1 cellular context compared by ENCODE assay signal in the genomic region with DNA sequence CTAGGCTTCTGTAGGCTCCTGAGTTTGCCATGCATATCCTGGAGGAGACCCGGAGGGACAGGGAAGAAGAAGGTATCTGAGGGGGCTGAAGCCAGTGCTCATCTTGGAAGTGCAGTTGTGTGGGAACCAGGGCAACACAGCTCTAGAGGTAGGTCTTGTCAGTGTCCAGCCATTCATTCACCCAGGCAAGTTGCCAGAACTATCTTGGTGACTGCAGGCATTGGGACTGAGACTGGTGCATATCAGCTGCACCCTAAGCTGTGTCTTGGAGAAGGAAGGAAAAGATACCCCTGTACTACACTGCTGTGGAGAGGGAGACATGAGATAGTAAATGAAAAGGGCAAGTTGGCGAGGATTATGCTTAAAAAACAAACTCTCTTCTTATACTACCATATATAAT.
TF ChIP-seq lines count a peak whose summit lies in the region.

No MANE protein-coding gene starts in this region.

TF ChIP-seq in K562, 482 proteins besides CTCF, POLR2A, EP300 and RAD21 (continued from another document):
- TF ChIP-seq, protein P1, sequence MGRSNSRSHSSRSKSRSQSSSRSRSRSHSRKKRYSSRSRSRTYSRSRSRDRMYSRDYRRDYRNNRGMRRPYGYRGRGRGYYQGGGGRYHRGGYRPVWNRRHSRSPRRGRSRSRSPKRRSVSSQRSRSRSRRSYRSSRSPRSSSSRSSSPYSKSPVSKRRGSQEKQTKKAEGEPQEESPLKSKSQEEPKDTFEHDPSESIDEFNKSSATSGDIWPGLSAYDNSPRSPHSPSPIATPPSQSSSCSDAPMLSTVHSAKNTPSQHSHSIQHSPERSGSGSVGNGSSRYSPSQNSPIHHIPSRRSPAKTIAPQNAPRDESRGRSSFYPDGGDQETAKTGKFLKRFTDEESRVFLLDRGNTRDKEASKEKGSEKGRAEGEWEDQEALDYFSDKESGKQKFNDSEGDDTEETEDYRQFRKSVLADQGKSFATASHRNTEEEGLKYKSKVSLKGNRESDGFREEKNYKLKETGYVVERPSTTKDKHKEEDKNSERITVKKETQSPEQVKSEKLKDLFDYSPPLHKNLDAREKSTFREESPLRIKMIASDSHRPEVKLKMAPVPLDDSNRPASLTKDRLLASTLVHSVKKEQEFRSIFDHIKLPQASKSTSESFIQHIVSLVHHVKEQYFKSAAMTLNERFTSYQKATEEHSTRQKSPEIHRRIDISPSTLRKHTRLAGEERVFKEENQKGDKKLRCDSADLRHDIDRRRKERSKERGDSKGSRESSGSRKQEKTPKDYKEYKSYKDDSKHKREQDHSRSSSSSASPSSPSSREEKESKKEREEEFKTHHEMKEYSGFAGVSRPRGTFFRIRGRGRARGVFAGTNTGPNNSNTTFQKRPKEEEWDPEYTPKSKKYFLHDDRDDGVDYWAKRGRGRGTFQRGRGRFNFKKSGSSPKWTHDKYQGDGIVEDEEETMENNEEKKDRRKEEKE (IDR thresholded peaks at IDR 0.05; ENCODE audit: borderline replicate concordance in 1 of 2, control insufficient read depth in 1 of 2, low read depth in 2 of 2, low read length in 1 of 2): no peak
- TF ChIP-seq SMAD4 (CRISPR knock-in tag; conservative IDR thresholded peaks at IDR 0.05) (no peak), TEAD4 (IDR thresholded peaks at IDR 0.05; ENCODE audit: low read length) (peak; percentile 58; the same call in 1 of the 2 replicates), TEAD4 (CRISPR knock-in tag; IDR thresholded peaks at IDR 0.05; ENCODE audit: borderline replicate concordance) (no peak), SNIP1 (IDR thresholded peaks at IDR 0.05; ENCODE audit: low read depth) (no peak), ATF3 (IDR thresholded peaks at IDR 0.05) (no peak), ATF3 (CRISPR knock-in tag; conservative IDR thresholded peaks at IDR 0.05) (no peak), MED1 (CRISPR knock-in tag; IDR thresholded peaks at IDR 0.05; ENCODE audit: borderline replicate concordance) (no peak), HDAC2 (IDR thresholded peaks at IDR 0.05) (no peak), ZC3H11A (IDR thresholded peaks at IDR 0.05; ENCODE audit: low read depth, low read length) (no peak), AFF4 (CRISPR knock-in tag; IDR thresholded peaks at IDR 0.05) (no peak), MAFK (IDR thresholded peaks at IDR 0.05; ENCODE audit: low read length) (no peak), TSC22D4 (tag; IDR thresholded peaks at IDR 0.05) (no peak), TBP (optimal IDR thresholded peaks at IDR 0.05; ENCODE audit: low read depth, low read length) (no peak), FOS (IDR thresholded peaks at IDR 0.05; ENCODE audit: extremely low read depth, insufficient read length) (no peak), ZKSCAN1 (IDR thresholded peaks at IDR 0.05; ENCODE audit: low read depth, low read length) (no peak), NR0B1 (IDR thresholded peaks at IDR 0.05; ENCODE audit: partially characterized antibody) (no peak), MLX (CRISPR knock-in tag; conservative IDR thresholded peaks at IDR 0.05) (no peak), HMG20B (CRISPR knock-in tag; IDR thresholded peaks at IDR 0.05) (no peak), CBFA2T3 (IDR thresholded peaks at IDR 0.05) (peak; percentile 86)
- TF ChIP-seq, protein P2, sequence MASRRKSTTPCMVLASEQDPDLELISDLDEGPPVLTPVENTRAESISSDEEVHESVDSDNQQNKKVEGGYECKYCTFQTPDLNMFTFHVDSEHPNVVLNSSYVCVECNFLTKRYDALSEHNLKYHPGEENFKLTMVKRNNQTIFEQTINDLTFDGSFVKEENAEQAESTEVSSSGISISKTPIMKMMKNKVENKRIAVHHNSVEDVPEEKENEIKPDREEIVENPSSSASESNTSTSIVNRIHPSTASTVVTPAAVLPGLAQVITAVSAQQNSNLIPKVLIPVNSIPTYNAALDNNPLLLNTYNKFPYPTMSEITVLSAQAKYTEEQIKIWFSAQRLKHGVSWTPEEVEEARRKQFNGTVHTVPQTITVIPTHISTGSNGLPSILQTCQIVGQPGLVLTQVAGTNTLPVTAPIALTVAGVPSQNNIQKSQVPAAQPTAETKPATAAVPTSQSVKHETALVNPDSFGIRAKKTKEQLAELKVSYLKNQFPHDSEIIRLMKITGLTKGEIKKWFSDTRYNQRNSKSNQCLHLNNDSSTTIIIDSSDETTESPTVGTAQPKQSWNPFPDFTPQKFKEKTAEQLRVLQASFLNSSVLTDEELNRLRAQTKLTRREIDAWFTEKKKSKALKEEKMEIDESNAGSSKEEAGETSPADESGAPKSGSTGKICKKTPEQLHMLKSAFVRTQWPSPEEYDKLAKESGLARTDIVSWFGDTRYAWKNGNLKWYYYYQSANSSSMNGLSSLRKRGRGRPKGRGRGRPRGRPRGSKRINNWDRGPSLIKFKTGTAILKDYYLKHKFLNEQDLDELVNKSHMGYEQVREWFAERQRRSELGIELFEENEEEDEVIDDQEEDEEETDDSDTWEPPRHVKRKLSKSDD (conservative IDR thresholded peaks at IDR 0.05; ENCODE audit: low read length): no peak
- TF ChIP-seq, protein P3, sequence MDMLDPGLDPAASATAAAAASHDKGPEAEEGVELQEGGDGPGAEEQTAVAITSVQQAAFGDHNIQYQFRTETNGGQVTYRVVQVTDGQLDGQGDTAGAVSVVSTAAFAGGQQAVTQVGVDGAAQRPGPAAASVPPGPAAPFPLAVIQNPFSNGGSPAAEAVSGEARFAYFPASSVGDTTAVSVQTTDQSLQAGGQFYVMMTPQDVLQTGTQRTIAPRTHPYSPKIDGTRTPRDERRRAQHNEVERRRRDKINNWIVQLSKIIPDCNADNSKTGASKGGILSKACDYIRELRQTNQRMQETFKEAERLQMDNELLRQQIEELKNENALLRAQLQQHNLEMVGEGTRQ (CRISPR knock-in tag; IDR thresholded peaks at IDR 0.05): no peak
- TF ChIP-seq, protein P4, sequence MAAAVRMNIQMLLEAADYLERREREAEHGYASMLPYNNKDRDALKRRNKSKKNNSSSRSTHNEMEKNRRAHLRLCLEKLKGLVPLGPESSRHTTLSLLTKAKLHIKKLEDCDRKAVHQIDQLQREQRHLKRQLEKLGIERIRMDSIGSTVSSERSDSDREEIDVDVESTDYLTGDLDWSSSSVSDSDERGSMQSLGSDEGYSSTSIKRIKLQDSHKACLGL (CRISPR knock-in tag; IDR thresholded peaks at IDR 0.05; ENCODE audit: borderline replicate concordance, poor library complexity, severe bottlenecking): no peak
